Comparison of ENCODE assay signal across 31 cellular contexts in the genomic region with DNA sequence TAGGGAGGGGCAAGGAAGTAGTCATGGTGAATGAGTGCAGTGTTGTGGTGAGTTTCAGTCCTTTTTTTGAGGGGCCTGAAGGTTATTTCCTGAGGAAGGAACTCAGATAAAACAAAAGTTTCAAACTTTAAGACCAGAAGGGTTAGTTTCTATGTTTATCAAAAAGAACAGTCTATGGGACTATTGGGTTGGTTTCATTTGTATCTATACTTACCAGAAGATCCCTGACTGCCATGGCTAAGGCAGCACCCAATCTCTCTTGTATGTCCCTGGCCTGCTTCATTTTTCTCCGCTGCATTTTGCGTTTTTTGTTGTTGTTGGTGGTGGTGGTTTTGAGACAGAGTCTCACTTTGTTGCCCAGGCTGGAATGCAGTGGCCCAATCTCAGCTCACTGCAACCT. TPM values are rescaled to one million over a fixed set of nuclear protein-coding genes. Genes with fewer than 3 reads are reported as not detected.
DNase-seq lines count a peak whose midpoint lies in the region; ATAC-seq, FAIRE-seq and TF ChIP-seq lines count a peak whose summit lies in the region.
"Had no signal": no experiment of that assay in that cellular context is flagged by ENCODE, and none has a peak within 500 bp of the region (broad histone marks: within the 10 kb centered on the region; RNA-seq: fewer than 3 reads in every experiment).

No MANE protein-coding gene starts in this region.

- DNase-seq in MM.1S = peak; percentile 41
- peak; percentile 6 for DNase-seq in OCI-LY7 (ENCODE audit: low spot score)
- DNase-seq in body of pancreas = no peak
- no peak for DNase-seq in kidney
- DNase-seq in sciatic nerve (ENCODE audit: low spot score) = no peak
- DNase-seq: 8988T; ACHN; BE2C; C1 segment of cervical spinal cord; CD4-positive, alpha-beta memory T cell; CD4-positive, CD25-positive, alpha-beta regulatory T cell; CD8-positive, alpha-beta memory T cell; COR-L47; DMS 273 treated with DMSO at 0.1 percent for 48 hours; DMS153; DMS53; DMS79; DND-41; EL; GDM1 had no signal

- no peak overlapping the region for H3K9ac ChIP-seq in BLaER1
- H3K9ac ChIP-seq in BLaER1 treated with 17β-estradiol and CSF1 and Interleukin-3, amounts not matched to agents 10 nM and 100 nM = no peak overlapping the region
- no peak overlapping the region for H3K9ac ChIP-seq in MM.1S (ENCODE audit: low read length)
- no peak overlapping the region for H3K9ac ChIP-seq in kidney (ENCODE audit: low read length in 2 of 2)

- H3K9me2 ChIP-seq in MM.1S (replicated peaks; ENCODE audit: insufficient read depth, low read length) (no peaks in the 10 kb centered on the region), OCI-LY7 (ENCODE audit: insufficient read depth, low read length) (no peaks in the 10 kb centered on the region)

- intact Hi-C loops in OCI-LY7 (cut with micrococcal nuclease; ENCODE audit: unreplicated experiment) = no loop called here
- intact Hi-C loops in body of pancreas (cut with DNase I) = no loop called here
- intact Hi-C loops in kidney (cut with DNase I) = no loop called here
- intact Hi-C loops in sciatic nerve (cut with DNase I) = no loop called here

- H3K79me2 ChIP-seq in MM.1S (ENCODE audit: low read length) (no peaks in the 10 kb centered on the region), OCI-LY7 (ENCODE audit: insufficient read depth, low read depth, low read length) (no peaks in the 10 kb centered on the region)

- no peaks in the 10 kb centered on the region for H3F3A ChIP-seq in MM.1S (ENCODE audit: insufficient read depth, low read length)

- H3K27me3 ChIP-seq in BLaER1 (no peaks in the 10 kb centered on the region), MM.1S (replicated peaks; ENCODE audit: insufficient read depth, low read length) (no peaks in the 10 kb centered on the region), body of pancreas (no peaks in the 10 kb centered on the region)
- no peaks in the 10 kb centered on the region for H3K27me3 ChIP-seq in BLaER1 treated with 17β-estradiol and CSF1 and Interleukin-3, amounts not matched to agents 10 nM and 100 nM
- H3K27me3 ChIP-seq: BE2C had no signal

- TF ChIP-seq CTCF in MM.1S (IDR thresholded peaks at IDR 0.05; ENCODE audit: low read length) (no peak), OCI-LY7 (conservative IDR thresholded peaks at IDR 0.05; ENCODE audit: low read length) (no peak), body of pancreas (IDR thresholded peaks at IDR 0.05) (no peak), kidney (IDR thresholded peaks at IDR 0.05; ENCODE audit: borderline replicate concordance, extremely low read depth, insufficient read depth) (no peak)

- H4K20me1 ChIP-seq in BLaER1 (no peaks in the 10 kb centered on the region), MM.1S (ENCODE audit: insufficient read depth, low read length) (no peaks in the 10 kb centered on the region), OCI-LY7 (ENCODE audit: insufficient read depth, low read length) (no peaks in the 10 kb centered on the region)
- H4K20me1 ChIP-seq in BLaER1 treated with 17β-estradiol and CSF1 and Interleukin-3, amounts not matched to agents 10 nM and 100 nM = no peaks in the 10 kb centered on the region

- ATAC-seq in body of pancreas (no peak), HG02870 (IDR thresholded peaks at IDR 0.05; ENCODE audit: unreplicated experiment) (no peak), sciatic nerve (no peak)
- ATAC-seq: GM12878 had no signal

- H3K36me3 ChIP-seq in BLaER1 (no peaks in the 10 kb centered on the region), MM.1S (replicated peaks; ENCODE audit: insufficient read depth, low read length) (no peaks in the 10 kb centered on the region), OCI-LY7 (ENCODE audit: insufficient read depth, low read length) (no peaks in the 10 kb centered on the region), body of pancreas (replicated peaks in 1 of 2; ENCODE audit: insufficient read depth in 1 of 2, low read depth in 2 of 2) (no peaks in the 10 kb centered on the region), kidney (ENCODE audit: control insufficient read depth in 1 of 2, insufficient read depth in 2 of 2, low read length in 2 of 2) (no peaks in the 10 kb centered on the region)
- peaks cover 0 to 6% (median 0%) of the 10 kb centered on the region in 11 experiments; a peak in 1 of 22 replicates for H3K36me3 ChIP-seq in BLaER1 treated with 17β-estradiol and CSF1 and Interleukin-3, amounts not matched to agents 10 nM and 100 nM
- H3K36me3 ChIP-seq: BE2C had no signal

- no TSS peak for BruUV-seq in OCI-LY7 (replicated peaks; lab: Mats Ljungman, UMichigan)

- WGBS in body of pancreas, 2 donors = 76 to 85% methylated on average over 2 of the region's 2 CpGs

- TF ChIP-seq POLR2A in body of pancreas (IDR thresholded peaks at IDR 0.05) = no peak

- CTCF ChIA-PET in OCI-LY7 (lab: Charles Lee; ENCODE audit: unreplicated experiment) = no interaction called here

- H3K9me3 ChIP-seq in BLaER1 (peaks cover 28% of the 10 kb centered on the region), MM.1S (replicated peaks; ENCODE audit: insufficient read depth, low read length) (no peaks in the 10 kb centered on the region), OCI-LY7 (ENCODE audit: low read length) (no peaks in the 10 kb centered on the region), body of pancreas (no peaks in the 10 kb centered on the region), kidney (ENCODE audit: control insufficient read depth in 1 of 2, low read length in 2 of 2) (no peaks in the 10 kb centered on the region)
- peaks cover 17 to 45% (median 27%) of the 10 kb centered on the region in 11 experiments for H3K9me3 ChIP-seq in BLaER1 treated with 17β-estradiol and CSF1 and Interleukin-3, amounts not matched to agents 10 nM and 100 nM (replicated peaks in 1 of 11)
- H3K9me3 ChIP-seq: BE2C had no signal

- H3K4me2 ChIP-seq in BLaER1 (peak overlapping the region; percentile 59), MM.1S (ENCODE audit: low read depth, low read length) (no peak overlapping the region), OCI-LY7 (ENCODE audit: low read length) (no peak overlapping the region)
- peak overlapping the region in 8 of 11 experiments; percentile 6 to 53 (median 30); a peak in 11 of 22 replicates for H3K4me2 ChIP-seq in BLaER1 treated with 17β-estradiol and CSF1 and Interleukin-3, amounts not matched to agents 10 nM and 100 nM

- H3K4me1 ChIP-seq in BLaER1 (peaks cover 21% of the 10 kb centered on the region), MM.1S (ENCODE audit: low read length) (no peaks in the 10 kb centered on the region), OCI-LY7 (ENCODE audit: insufficient read depth, low read length, poor library complexity, severe bottlenecking) (peaks cover 5% of the 10 kb centered on the region), body of pancreas (no peaks in the 10 kb centered on the region), kidney (ENCODE audit: control insufficient read depth in 1 of 2, insufficient read depth in 1 of 2, low read depth in 1 of 2, low read length in 2 of 2) (no peaks in the 10 kb centered on the region)
- H3K4me1 ChIP-seq in BLaER1 treated with 17β-estradiol and CSF1 and Interleukin-3, amounts not matched to agents 10 nM and 100 nM = peaks cover 0 to 14% (median 8%) of the 10 kb centered on the region in 10 experiments; a peak in 10 of 20 replicates
- H3K4me1 ChIP-seq: BE2C had no signal

- FAIRE-seq in kidney (lab: Jason Lieb, UNC) = no peak
- FAIRE-seq: A204.1, GM12878, GM12892, GM18507 had no signal

- POLR2A ChIA-PET in OCI-LY7 (lab: Charles Lee) = no interaction called here

- H3K27ac ChIP-seq in BLaER1 (no peak overlapping the region), MM.1S (ENCODE audit: low read length) (no peak overlapping the region), OCI-LY7 (ENCODE audit: low read depth, low read length, poor library complexity, severe bottlenecking) (no peak overlapping the region), body of pancreas (no peak overlapping the region), kidney (ENCODE audit: low read depth in 2 of 2, low read length in 2 of 2) (no peak overlapping the region)
- no peak overlapping the region for H3K27ac ChIP-seq in BLaER1 treated with 17β-estradiol and CSF1 and Interleukin-3, amounts not matched to agents 10 nM and 100 nM

- no peak overlapping the region for H2AFZ ChIP-seq in MM.1S (ENCODE audit: low read length)
- H2AFZ ChIP-seq in OCI-LY7 (ENCODE audit: low read length) = no peak overlapping the region

- H3K4me3 ChIP-seq in BLaER1 = peak overlapping the region; percentile 22
- H3K4me3 ChIP-seq in BLaER1 treated with 17β-estradiol and CSF1 and Interleukin-3, amounts not matched to agents 10 nM and 100 nM = peak overlapping the region in 2 of 10 experiments; percentile 9 to 21; a peak in 2 of 20 replicates
- no peak overlapping the region for H3K4me3 ChIP-seq in MM.1S (ENCODE audit: low read length)
- H3K4me3 ChIP-seq in OCI-LY7 (ENCODE audit: low read depth, low read length, poor library complexity, severe bottlenecking) = no peak overlapping the region
- H3K4me3 ChIP-seq in body of pancreas = no peak overlapping the region
- no peak overlapping the region for H3K4me3 ChIP-seq in kidney (ENCODE audit: low read length in 2 of 2)
- H3K4me3 ChIP-seq: GM12878 had no signal

RNA-seq across cellular contexts. Expression of gene GAD2, which starts 19.3 kb away (rescaled TPM):
- total RNA-seq in OCI-LY7 (2014; rRNA removed; shearing (Covaris generic)) = not detected in 2 replicates
- total RNA-seq in OCI-LY7 (2022) = not detected in 2 replicates
- total RNA-seq in body of pancreas = 10 to 100 TPM in 1 of 2 donors, 1 to 10 TPM in 1; 4.3 to 11.7 TPM
- not detected for total RNA-seq in kidney
- not detected for polyA plus RNA-seq in kidney (ENCODE audit: insufficient read depth, low read depth, low replicate concordance)
- not detected for total RNA-seq in sciatic nerve
- total RNA-seq: CD4-positive, alpha-beta memory T cell; CD4-positive, CD25-positive, alpha-beta regulatory T cell; CD8-positive, alpha-beta memory T cell; Daoy; G401; GM12878 had no signal
- polyA plus RNA-seq: AG04450; CD14-positive monocyte; CD4-positive, alpha-beta memory T cell; CD4-positive, CD25-positive, alpha-beta regulatory T cell; CD8-positive, alpha-beta memory T cell; GM12878 had no signal

Comparison
In these comparisons a context has a peak if more than half of its experiments do, and no peak if none do; other contexts are left out.
1. H3K4me2 ChIP-seq: peak in BLaER1 (single experiment) and BLaER1 treated with 17β-estradiol and CSF1 and Interleukin-3, amounts not matched to agents 10 nM and 100 nM (8 of 11); none in MM.1S (single experiment) and OCI-LY7 (single experiment).
2. DNase-seq: peak in MM.1S (single experiment) and OCI-LY7 (single experiment); none in body of pancreas (0 of 4), kidney (single experiment) and sciatic nerve (single experiment).